21 cellular contexts compared by ENCODE assay signal in genomic region chr6:85591207-85591606, GRCh38. TPM values are rescaled to one million over a fixed set of nuclear protein-coding genes. Genes with fewer than 3 reads are reported as not detected.
A peak's percentile ranks its signal among the peaks of the same experiment; 100 is the strongest.
DNase-seq lines count a peak whose midpoint lies in the region; ATAC-seq, FAIRE-seq and TF ChIP-seq lines count a peak whose summit lies in the region.
"Had no signal": no experiment of that assay in that cellular context is flagged by ENCODE, and none has a peak within 500 bp of the region (broad histone marks: within the 10 kb centered on the region; RNA-seq: fewer than 3 reads in every experiment).

No MANE protein-coding gene starts in this region.

- TF ChIP-seq POLR2A in GM12878 (IDR thresholded peaks at IDR 0.05; ENCODE audit: low read depth, low read length): no peak

- 100% methylated on average over 1 of the region's 1 CpG for WGBS in GM12878 (ENCODE audit: insufficient coverage, insufficient replicate concordance, low lambda C conversion rate, missing lambda C conversion rate)
- WGBS in smooth muscle cell (ENCODE audit: low lambda C conversion rate): 98% methylated on average over 1 of the region's 1 CpG

- SMC1A ChIA-PET in GM12878 (lab: Charles Lee; ENCODE audit: uncharacterized antibody, unreplicated experiment): interaction anchor here (0.8 to 2.1 kb wide), 3 partner anchors 10 to 80 kb away, joined by 3 to 5 read pairs (median 4); no protein-coding TSS in a partner anchor

- BruUV-seq in OCI-LY7 (replicated peaks; lab: Mats Ljungman, UMichigan): no TSS peak
- no TSS peak for BruUV-seq in GM12878 (replicated peaks; lab: Mats Ljungman, UMichigan)

- no peaks in the 10 kb centered on the region for H3K9me3 Mint-ChIP-seq in activated naive CD4-positive, alpha-beta T cell treated with anti-CD3 and anti-CD28 coated beads, Interleukin-2, amount 10 ng/mL, durations not matched to agents 7 days and 5 days
- H3K9me3 Mint-ChIP-seq in neural crest cell: no peaks in the 10 kb centered on the region
- H3K9me3 Mint-ChIP-seq: activated T-cell treated with anti-CD3 and anti-CD28 coated beads, Interleukin-2, amount 50 U/mL, for 4 hours had no signal

- no peak for TF ChIP-seq RAD21 in GM12878 (IDR thresholded peaks at IDR 0.05; ENCODE audit: insufficient read depth, low read depth, low read length)

- H3F3A ChIP-seq in smooth muscle cell (ENCODE audit: low read depth): peaks cover 4% of the 10 kb centered on the region

- peaks cover 13% of the 10 kb centered on the region for H3K27me3 Mint-ChIP-seq in activated naive CD4-positive, alpha-beta T cell treated with anti-CD3 and anti-CD28 coated beads, Interleukin-2, amount 10 ng/mL, durations not matched to agents 7 days and 5 days
- peaks cover 3% of the 10 kb centered on the region for H3K27me3 Mint-ChIP-seq in neural crest cell (ENCODE audit: low read depth)

- H4K20me1 ChIP-seq in OCI-LY7 (ENCODE audit: insufficient read depth, low read length): no peaks in the 10 kb centered on the region
- no peaks in the 10 kb centered on the region for H4K20me1 ChIP-seq in GM12878 (ENCODE audit: control insufficient read depth, insufficient read depth)
- H4K20me1 ChIP-seq in smooth muscle cell (ENCODE audit: low read depth): peaks cover 34% of the 10 kb centered on the region

- H3K4me3 Mint-ChIP-seq in activated naive CD4-positive, alpha-beta T cell treated with anti-CD3 and anti-CD28 coated beads, Interleukin-2, amount 10 ng/mL, durations not matched to agents 7 days and 5 days: peak overlapping the region; percentile 12
- H3K4me3 Mint-ChIP-seq in neural crest cell: peak overlapping the region; percentile 49
- H3K4me3 Mint-ChIP-seq: activated T-cell treated with anti-CD3 and anti-CD28 coated beads, Interleukin-2, amount 50 U/mL, for 4 hours had no signal

- RAD21 ChIA-PET in GM12878 (lab: Charles Lee; ENCODE audit: unreplicated experiment): interaction anchor here (0.9 kb wide), 1 partner anchor 79 kb away, joined by 3 read pairs; no protein-coding TSS in a partner anchor

- no peak for DNase-seq in activated naive CD4-positive, alpha-beta T cell treated with anti-CD3 and anti-CD28 coated beads, Interleukin-2, amount 10 ng/mL, durations not matched to agents 7 days and 5 days
- no peak for DNase-seq in activated naive CD4-positive, alpha-beta T cell treated with Interleukin-2 at 50 U/mL for 16 hours
- no peak for DNase-seq in OCI-LY7 (ENCODE audit: low spot score)
- no peak for DNase-seq in GM12878 (ENCODE audit: low read depth, low spot score)
- DNase-seq in neural crest cell (ENCODE audit: low read depth, low spot score): no peak
- DNase-seq in midbrain (lab: John Stamatoyannopoulos, UW): no peak
- no peak for DNase-seq in smooth muscle cell (lab: John Stamatoyannopoulos, UW; ENCODE audit: unreplicated experiment)
- DNase-seq in GM13976 (ENCODE audit: low spot score): no peak
- DNase-seq: ACHN; activated CD4-positive, alpha-beta T cell treated with anti-CD3 and anti-CD28 coated beads, Interleukin-2, amount 50 U/mL, for 1 hour; activated T-cell treated with anti-CD3 and anti-CD28 coated beads, Interleukin-2, amount 50 U/mL, for 4 hours; caudate nucleus; effector CD4-positive, alpha-beta T cell; left cardiac atrium; NCI-H187; NCI-H446; stimulated activated CD4-positive, alpha-beta T cell treated with anti-CD3 and anti-CD28 coated beads, Interleukin-12 subunit alpha, Interleukin-12 subunit beta, amount 100 ng/mL, for 4 hours had no signal

- POLR2A ChIA-PET in OCI-LY7 (lab: Charles Lee) (interaction anchor here (0.7 to 3.5 kb wide), 5 partner anchors 11 to 88 kb away, joined by 3 to 12 read pairs (median 3); partner anchors contain the start of gene SYNCRIP), GM12878 (lab: Charles Lee) (interaction anchor here (0.5 to 5.8 kb wide), 2 partner anchors 50 to 81 kb away, joined by 3 to 52 read pairs; partner anchors contain the start of gene SYNCRIP)

- H3K9me2 ChIP-seq in OCI-LY7 (ENCODE audit: insufficient read depth, low read length): no peaks in the 10 kb centered on the region

- H3K9me3 ChIP-seq in OCI-LY7 (ENCODE audit: low read length) (peaks cover 10% of the 10 kb centered on the region; the same call in 1 of the 2 replicates), GM12878 (replicated peaks; ENCODE audit: control insufficient read depth, insufficient read depth, low read length) (peaks cover 2% of the 10 kb centered on the region; the same call in 1 of the 3 replicates), smooth muscle cell (replicated peaks; ENCODE audit: low read depth) (no peaks in the 10 kb centered on the region)
- H3K9me3 ChIP-seq: gastroesophageal sphincter, neutrophil, suprapubic skin had no signal

- peaks cover 24% of the 10 kb centered on the region for H3K36me3 Mint-ChIP-seq in activated naive CD4-positive, alpha-beta T cell treated with anti-CD3 and anti-CD28 coated beads, Interleukin-2, amount 10 ng/mL, durations not matched to agents 7 days and 5 days
- peaks cover 22% of the 10 kb centered on the region for H3K36me3 Mint-ChIP-seq in neural crest cell (ENCODE audit: low read depth)

- peaks cover 26% of the 10 kb centered on the region for H3K4me1 ChIP-seq in OCI-LY7 (ENCODE audit: insufficient read depth, low read length, poor library complexity, severe bottlenecking)
- no peaks in the 10 kb centered on the region for H3K4me1 ChIP-seq in GM12878 (ENCODE audit: control insufficient read depth, insufficient read depth, low read length)
- H3K4me1 ChIP-seq in smooth muscle cell (ENCODE audit: low read depth): peaks cover 15% of the 10 kb centered on the region

- H3K27ac Mint-ChIP-seq in activated naive CD4-positive, alpha-beta T cell treated with anti-CD3 and anti-CD28 coated beads, Interleukin-2, amount 10 ng/mL, durations not matched to agents 7 days and 5 days: no peak overlapping the region
- no peak overlapping the region for H3K27ac Mint-ChIP-seq in neural crest cell (ENCODE audit: unreplicated experiment)

- no peak for FAIRE-seq in GM12878 (lab: Jason Lieb, UNC)

- no peaks in the 10 kb centered on the region for H3K27me3 ChIP-seq in GM12878 (replicated peaks in 1 of 2; ENCODE audit: control insufficient read depth in 2 of 2, insufficient read depth in 2 of 2, low read length in 1 of 2)
- H3K27me3 ChIP-seq in smooth muscle cell (ENCODE audit: low read depth): no peaks in the 10 kb centered on the region
- H3K27me3 ChIP-seq: gastroesophageal sphincter, neutrophil, suprapubic skin had no signal

- CTCF ChIA-PET in activated naive CD4-positive, alpha-beta T cell treated with anti-CD3 and anti-CD28 coated beads, Interleukin-2, amount 10 ng/mL, durations not matched to agents 7 days and 5 days (lab: Charles Lee): interaction anchor here (1.1 kb wide), 1 partner anchor 108 kb away, joined by 3 read pairs; no protein-coding TSS in a partner anchor
- CTCF ChIA-PET in OCI-LY7 (lab: Charles Lee; ENCODE audit: unreplicated experiment): no interaction called here
- CTCF ChIA-PET in GM12878 (lab: Yijun Ruan, JAX): interaction anchor here (1.0 to 1.1 kb wide), 2 partner anchors 54 kb away, joined by 3 to 5 read pairs; no protein-coding TSS in a partner anchor

- TF ChIP-seq EP300 in GM12878 (IDR thresholded peaks at IDR 0.05; ENCODE audit: borderline replicate concordance in 1 of 2, control insufficient read depth in 1 of 2, low read depth in 2 of 2, low read length in 2 of 2): no peak

- H3K4me2 ChIP-seq in OCI-LY7 (ENCODE audit: low read length): peak overlapping the region; percentile 32
- peak overlapping the region; percentile 23; the same call in 1 of the 2 replicates for H3K4me2 ChIP-seq in GM12878 (ENCODE audit: control insufficient read depth, insufficient read depth)
- H3K4me2 ChIP-seq in smooth muscle cell: no peak overlapping the region

- H3K79me2 ChIP-seq in OCI-LY7 (ENCODE audit: insufficient read depth, low read depth, low read length) (peaks cover 67% of the 10 kb centered on the region), GM12878 (ENCODE audit: control insufficient read depth, insufficient read depth, low read length) (peaks cover 28% of the 10 kb centered on the region), smooth muscle cell (ENCODE audit: low read depth) (peaks cover 68% of the 10 kb centered on the region)

- in situ Hi-C loops in GM12878 (cut with MboI): no loop called here
- in situ Hi-C loops in GM13976 (cut with MboI; ENCODE audit: low sequenced_read_pairs, unreplicated experiment): no loop called here

- intact Hi-C loops in OCI-LY7 (cut with micrococcal nuclease; ENCODE audit: unreplicated experiment): no loop called here
- intact Hi-C loops in GM12878 (cut with micrococcal nuclease; ENCODE audit: unreplicated experiment): no loop called here

- peaks cover 30% of the 10 kb centered on the region for H3K4me1 Mint-ChIP-seq in activated naive CD4-positive, alpha-beta T cell treated with anti-CD3 and anti-CD28 coated beads, Interleukin-2, amount 10 ng/mL, durations not matched to agents 7 days and 5 days
- H3K4me1 Mint-ChIP-seq in neural crest cell: peaks cover 24% of the 10 kb centered on the region

- ATAC-seq in GM12878: no peak
- ATAC-seq: activated T-cell treated with anti-CD3 and anti-CD28 coated beads, Interleukin-2, amount 50 U/mL, for 4 hours; gastroesophageal sphincter; left cardiac atrium had no signal

- TF ChIP-seq CTCF in OCI-LY7 (conservative IDR thresholded peaks at IDR 0.05; ENCODE audit: low read length) (no peak), GM12878 (IDR thresholded peaks at IDR 0.05 in 2 of 3, conservative IDR thresholded peaks at IDR 0.05 in 1 of 3; ENCODE audit: control insufficient read depth in 2 of 3, extremely low read depth in 1 of 3, insufficient read depth in 1 of 3, low read depth in 3 of 3, low read length in 3 of 3) (no peak), neural crest cell (conservative IDR thresholded peaks at IDR 0.05) (no peak), smooth muscle cell (IDR thresholded peaks at IDR 0.05; ENCODE audit: borderline replicate concordance, insufficient read depth, poor library complexity, severe bottlenecking) (no peak), GM13976 (IDR thresholded peaks at IDR 0.05; ENCODE audit: borderline replicate concordance, control extremely low read depth, extremely low read depth, insufficient read depth, missing control alignments) (no peak)

- H3K36me3 ChIP-seq in OCI-LY7 (ENCODE audit: insufficient read depth, low read length): peaks cover 38% of the 10 kb centered on the region
- no peaks in the 10 kb centered on the region for H3K36me3 ChIP-seq in GM12878 (ENCODE audit: control insufficient read depth in 2 of 2, insufficient read depth in 2 of 2, low read length in 1 of 2)
- H3K36me3 ChIP-seq in smooth muscle cell (ENCODE audit: low read depth): no peaks in the 10 kb centered on the region
- H3K36me3 ChIP-seq: gastroesophageal sphincter, neutrophil, suprapubic skin had no signal

- H2AFZ ChIP-seq in OCI-LY7 (ENCODE audit: low read length) (no peak overlapping the region), GM12878 (ENCODE audit: control insufficient read depth, low read depth, low read length) (no peak overlapping the region), smooth muscle cell (ENCODE audit: low read depth) (no peak overlapping the region)

- H3K4me3 ChIP-seq in OCI-LY7 (ENCODE audit: low read depth, low read length, poor library complexity, severe bottlenecking) (peak overlapping the region; percentile 11), GM12878 (peak overlapping the region; percentile 95; the same call in 1 of the 2 replicates), smooth muscle cell (no peak overlapping the region)
- H3K4me3 ChIP-seq: gastroesophageal sphincter, suprapubic skin had no signal

- H3K27ac ChIP-seq in OCI-LY7 (ENCODE audit: low read depth, low read length, poor library complexity, severe bottlenecking) (no peak overlapping the region), GM12878 (ENCODE audit: control insufficient read depth, insufficient read depth) (no peak overlapping the region), smooth muscle cell (ENCODE audit: low read depth) (no peak overlapping the region)
- H3K27ac ChIP-seq: C4-2B, gastroesophageal sphincter, suprapubic skin had no signal

- H3K9ac ChIP-seq in GM12878 (ENCODE audit: control insufficient read depth, insufficient read depth, low read length): no peak overlapping the region
- no peak overlapping the region for H3K9ac ChIP-seq in smooth muscle cell (ENCODE audit: low read depth)

RNA-seq across cellular contexts. Expression of gene SNX14, which starts 2.5 kb away (rescaled TPM):
- total RNA-seq in OCI-LY7 (2014; rRNA removed; shearing (Covaris generic)): 73.4 and 86.0 TPM in 2 replicates
- total RNA-seq in OCI-LY7 (2022) (70.1 and 75.3 TPM in 2 replicates), GM12878 (2014; rRNA removed) (61.7 and 75.3 TPM in 2 replicates), GM12878 (2014; rRNA removed; fragmentation: Illumina TruSeq; extraction: Trizol) (94.3 and 103 TPM in 2 replicates), GM12878 (2021) (46.3 and 47.8 TPM in 2 replicates), neural crest cell (54.1 and 56.4 TPM in 2 replicates), smooth muscle cell (123 and 134 TPM in 2 replicates)
- total RNA-seq in GM12878 (2013; cell fraction: nucleolus; rRNA removed): 356 and 399 TPM in 2 replicates
- 22.4 TPM for polyA plus RNA-seq in GM12878 (2011; ENCODE audit: low read depth)
- polyA plus RNA-seq in GM12878 (2011; rRNA removed) (122 and 221 TPM in 2 replicates), GM12878 (2014; fragmentation: Illumina TruSeq; extraction: Trizol) (51.0 and 79.8 TPM in 2 replicates), GM12878 (2014; fragmentation: Nextera tagmentation; extraction: Ambion mirVana) (10 to 100 TPM; 34.2 to 50.9 TPM), GM12878 (2014; rRNA removed) (38.9 and 42.8 TPM in 2 replicates), GM12878 (2016; fragmentation: Nextera tagmentation; extraction: Ambion mirVana) (10 to 100 TPM; 46.4 to 51.4 TPM), smooth muscle cell (50.8 and 53.0 TPM in 2 replicates)
- polyA plus RNA-seq in GM12878 (2011; cell fraction: cytosol; rRNA removed): 34.7 and 39.7 TPM in 2 replicates
- polyA plus RNA-seq in GM12878 (2011; cell fraction: nucleus; rRNA removed): 94.5 and 123 TPM in 2 replicates
- polyA plus RNA-seq in GM12878 (2012): 46.4 and 50.7 TPM in 2 replicates
- polyA minus RNA-seq in GM12878 (2011; rRNA and poly(A)+ RNA removed): 66.9 and 70.2 TPM in 2 replicates
- 19.6 and 22.0 TPM in 2 replicates for polyA minus RNA-seq in GM12878 (2011; cell fraction: cytosol; rRNA and poly(A)+ RNA removed)
- 68.9 and 109 TPM in 2 replicates for polyA minus RNA-seq in GM12878 (2011; cell fraction: nucleus; rRNA and poly(A)+ RNA removed)

RNA-seq across cellular contexts. Expression of gene SYNCRIP, which starts 51.5 kb away (rescaled TPM):
- total RNA-seq in OCI-LY7 (2014; rRNA removed; shearing (Covaris generic)): 73.5 and 80.9 TPM in 2 replicates
- 167 and 188 TPM in 2 replicates for total RNA-seq in OCI-LY7 (2022)
- total RNA-seq in GM12878 (2013; cell fraction: nucleolus; rRNA removed): 97.6 and 100 TPM in 2 replicates
- total RNA-seq in GM12878 (2014; rRNA removed): 77.6 and 89.3 TPM in 2 replicates
- 124 and 129 TPM in 2 replicates for total RNA-seq in GM12878 (2014; rRNA removed; fragmentation: Illumina TruSeq; extraction: Trizol)
- total RNA-seq in GM12878 (2021): 134 and 145 TPM in 2 replicates
- polyA plus RNA-seq in GM12878 (2011; ENCODE audit: low read depth): 42.4 TPM
- 28.4 and 46.4 TPM in 2 replicates for polyA plus RNA-seq in GM12878 (2011; rRNA removed)
- polyA plus RNA-seq in GM12878 (2011; cell fraction: cytosol; rRNA removed): 11.3 and 14.0 TPM in 2 replicates
- polyA plus RNA-seq in GM12878 (2011; cell fraction: nucleus; rRNA removed): 14.7 and 25.1 TPM in 2 replicates
- polyA plus RNA-seq in GM12878 (2012): 70.6 and 73.1 TPM in 2 replicates
- polyA plus RNA-seq in GM12878 (2014; fragmentation: Illumina TruSeq; extraction: Trizol): 255 and 332 TPM in 2 replicates
- polyA plus RNA-seq in GM12878 (2014; fragmentation: Nextera tagmentation; extraction: Ambion mirVana): 100 to 1,000 TPM; 118 to 134 TPM
- polyA plus RNA-seq in GM12878 (2014; rRNA removed): 60.6 and 64.8 TPM in 2 replicates
- polyA plus RNA-seq in GM12878 (2016; fragmentation: Nextera tagmentation; extraction: Ambion mirVana): 100 to 1,000 TPM; 195 to 198 TPM
- 15.4 and 24.1 TPM in 2 replicates for polyA minus RNA-seq in GM12878 (2011; rRNA and poly(A)+ RNA removed)
- polyA minus RNA-seq in GM12878 (2011; cell fraction: cytosol; rRNA and poly(A)+ RNA removed): 18.2 and 23.3 TPM in 2 replicates
- polyA minus RNA-seq in GM12878 (2011; cell fraction: nucleus; rRNA and poly(A)+ RNA removed): 20.9 and 39.7 TPM in 2 replicates
- total RNA-seq in neural crest cell: 144 and 146 TPM in 2 replicates
- total RNA-seq in smooth muscle cell: 74.6 and 87.3 TPM in 2 replicates
- polyA plus RNA-seq in smooth muscle cell: 53.1 and 60.9 TPM in 2 replicates
